In the genomic region with DNA sequence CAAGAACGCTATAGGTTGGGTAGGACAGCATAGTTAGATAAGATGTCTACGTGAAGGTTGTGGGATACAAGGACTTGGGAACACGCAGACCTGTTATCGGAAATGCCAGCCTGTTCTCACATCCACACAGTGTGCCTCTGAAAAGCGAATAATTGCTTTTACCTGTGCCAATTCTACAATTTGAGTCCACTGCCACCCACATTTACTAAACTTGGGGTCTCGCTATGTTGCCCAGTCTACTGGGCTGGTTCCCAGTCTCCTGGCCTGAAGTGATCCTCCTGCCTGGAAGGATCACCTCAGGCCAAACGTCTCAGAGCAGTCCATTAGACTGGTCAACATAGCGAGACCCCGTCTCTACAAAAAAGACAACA, we compare ENCODE assay signal across 8 cellular contexts. TPM values are rescaled to one million over a fixed set of nuclear protein-coding genes. Genes with fewer than 3 reads are reported as not detected.
A peak's percentile ranks its signal among the peaks of the same experiment; 100 is the strongest.
DNase-seq lines count a peak whose midpoint lies in the region; ATAC-seq and TF ChIP-seq lines count a peak whose summit lies in the region.

No MANE protein-coding gene starts in this region.

- H3K27ac ChIP-seq in ascending aorta = peak overlapping the region; percentile 97 to 98
- H3K27ac ChIP-seq in liver (ENCODE audit: low read depth in 1 of 2, low read length in 2 of 2) = peak overlapping the region; percentile 98 to 100
- peak overlapping the region; percentile 99 to 100 (median 100) for H3K27ac ChIP-seq in tibial nerve

- CTCF ChIA-PET in activated CD8-positive, alpha-beta memory T cell treated with anti-CD3 and anti-CD28 coated beads, Interleukin-2, amount 10 ng/mL, durations not matched to agents 7 days and 5 days (lab: Charles Lee) = interaction anchor here (0.6 to 1.2 kb wide), 4 partner anchors 12 to 313 kb away, joined by 3 to 4 read pairs (median 3); a partner anchor contains a TSS

- no peaks in the 10 kb centered on the region for H3K36me3 ChIP-seq in ascending aorta
- peaks cover 0 to 3% (median 0%) of the 10 kb centered on the region in 4 donors for H3K36me3 ChIP-seq in liver (ENCODE audit: control insufficient read depth in 4 of 4, insufficient read depth in 3 of 4, low read depth in 1 of 4, low read length in 3 of 4)
- H3K36me3 ChIP-seq in tibial nerve = peaks cover 0 to 7% (median 0%) of the 10 kb centered on the region in 3 donors

- H3K4me1 Mint-ChIP-seq in activated CD8-positive, alpha-beta memory T cell treated with anti-CD3 and anti-CD28 coated beads, Interleukin-2, amount 10 ng/mL, durations not matched to agents 7 days and 5 days = peaks cover 30% of the 10 kb centered on the region

- no peak for TF ChIP-seq POLR2A in tibial nerve (IDR thresholded peaks at IDR 0.05)

- no peak for TF ChIP-seq RAD21 in liver (IDR thresholded peaks at IDR 0.05)

- no peaks in the 10 kb centered on the region for H3K9me3 ChIP-seq in ascending aorta
- H3K9me3 ChIP-seq in liver (ENCODE audit: control insufficient read depth in 4 of 4, low read length in 3 of 4) = no peaks in the 10 kb centered on the region
- no peaks in the 10 kb centered on the region for H3K9me3 ChIP-seq in tibial nerve

- peak overlapping the region; percentile 100 for H3K27ac Mint-ChIP-seq in activated CD8-positive, alpha-beta memory T cell treated with anti-CD3 and anti-CD28 coated beads, Interleukin-2, amount 10 ng/mL, durations not matched to agents 7 days and 5 days

- no peaks in the 10 kb centered on the region for H3K27me3 ChIP-seq in ascending aorta
- no peaks in the 10 kb centered on the region for H3K27me3 ChIP-seq in liver (ENCODE audit: control insufficient read depth in 4 of 4, insufficient read depth in 4 of 4, low read length in 3 of 4)
- H3K27me3 ChIP-seq in tibial nerve = peaks cover 0 to 12% of the 10 kb centered on the region in 2 donors

- DNase-seq in activated CD8-positive, alpha-beta memory T cell treated with anti-CD3 and anti-CD28 coated beads, Interleukin-2, amount 10 ng/mL, durations not matched to agents 7 days and 5 days = peak; percentile 41
- no peak for DNase-seq in activated CD8-positive, alpha-beta memory T cell treated with anti-CD3 and anti-CD28 coated beads for 24 hours
- DNase-seq in ascending aorta (ENCODE audit: low spot score in 2 of 2) = no peak
- no peak for DNase-seq in tibial nerve (ENCODE audit: low spot score in 2 of 2)
- no peak for DNase-seq in DMS79 (lab: John Stamatoyannopoulos, UW)
- no peak for DNase-seq in NCI-H1092 treated with DMSO at 0.1 percent for 48 hours (lab: John Stamatoyannopoulos, UW)

- 55% methylated on average over 9 of the region's 9 CpGs for WGBS in liver
- WGBS in tibial nerve, 2 donors = 57 to 61% methylated on average over 9 of the region's 9 CpGs

- peaks cover 0 to 11% of the 10 kb centered on the region in 2 donors for H3K4me1 ChIP-seq in ascending aorta
- peaks cover 1 to 18% (median 5%) of the 10 kb centered on the region in 4 donors for H3K4me1 ChIP-seq in liver (ENCODE audit: control insufficient read depth in 4 of 4, insufficient read depth in 4 of 4, low read length in 3 of 4)
- peaks cover 0 to 33% (median 10%) of the 10 kb centered on the region in 4 donors for H3K4me1 ChIP-seq in tibial nerve

- no peak for TF ChIP-seq EP300 in tibial nerve (IDR thresholded peaks at IDR 0.05)

- H3K36me3 Mint-ChIP-seq in activated CD8-positive, alpha-beta memory T cell treated with anti-CD3 and anti-CD28 coated beads, Interleukin-2, amount 10 ng/mL, durations not matched to agents 7 days and 5 days = peaks cover 13% of the 10 kb centered on the region

- H3K4me3 ChIP-seq in ascending aorta (peak overlapping the region; percentile 83 to 85), liver (ENCODE audit: low read depth in 1 of 3, low read length in 3 of 3) (peak overlapping the region; percentile 64 to 89 (median 70)), tibial nerve (peak overlapping the region; percentile 95 to 98 (median 96))

- H3K27me3 Mint-ChIP-seq in activated CD8-positive, alpha-beta memory T cell treated with anti-CD3 and anti-CD28 coated beads, Interleukin-2, amount 10 ng/mL, durations not matched to agents 7 days and 5 days = no peaks in the 10 kb centered on the region

- no peak for ATAC-seq in activated CD8-positive, alpha-beta memory T cell treated with anti-CD3 and anti-CD28 coated beads, Interleukin-2, amount 10 ng/mL, durations not matched to agents 7 days and 5 days
- no peak for ATAC-seq in HG03097 (IDR thresholded peaks at IDR 0.05; ENCODE audit: low FRiP score, unreplicated experiment)

- H3K9ac ChIP-seq in liver (ENCODE audit: low read depth in 1 of 2, low read length in 2 of 2) = peak overlapping the region; percentile 74 to 93

- peak overlapping the region; percentile 84 for H3K4me3 Mint-ChIP-seq in activated CD8-positive, alpha-beta memory T cell treated with anti-CD3 and anti-CD28 coated beads, Interleukin-2, amount 10 ng/mL, durations not matched to agents 7 days and 5 days

- intact Hi-C loops in ascending aorta (cut with DNase I) = loop anchor here (1.0 to 10.0 kb wide), 10 partner anchors 114 to 1010 kb away; a partner anchor contains a TSS

- no peaks in the 10 kb centered on the region for H3K9me3 Mint-ChIP-seq in activated CD8-positive, alpha-beta memory T cell treated with anti-CD3 and anti-CD28 coated beads, Interleukin-2, amount 10 ng/mL, durations not matched to agents 7 days and 5 days (ENCODE audit: low read depth)

- TF ChIP-seq CTCF in ascending aorta (IDR thresholded peaks at IDR 0.05) (no peak), liver (IDR thresholded peaks at IDR 0.05; ENCODE audit: low read depth, low read length, missing input control) (no peak), tibial nerve (IDR thresholded peaks at IDR 0.05) (no peak)

TF ChIP-seq in liver, 16 proteins besides CTCF, POLR2A, EP300 and RAD21:
- TF ChIP-seq HNF4G (IDR thresholded peaks at IDR 0.05) = no peak
- TF ChIP-seq NR2F2 (IDR thresholded peaks at IDR 0.05) = no peak
- TF ChIP-seq TAF1 (conservative IDR thresholded peaks at IDR 0.05) = no peak

RNA-seq across cellular contexts. Expression of a gene that starts 0.8 kb away (rescaled TPM):
- 10 to 100 TPM; 25.8 to 30.8 TPM for total RNA-seq in activated CD8-positive, alpha-beta memory T cell treated with anti-CD3 and anti-CD28 coated beads, Interleukin-2, amount 10 ng/mL, durations not matched to agents 7 days and 5 days
- total RNA-seq in ascending aorta (57.8 TPM), liver (10 to 100 TPM; 14.1 to 19.7 TPM), tibial nerve (10 to 100 TPM; 21.6 to 40.8 (median 33.2) TPM)
- 1 to 10 TPM; 3.2 to 4.7 TPM for polyA plus RNA-seq in liver
